23 cellular contexts compared by ENCODE assay signal in genomic region chr13:44865722-44866484, GRCh38.
"Had no signal": no experiment of that assay in that cellular context is flagged by ENCODE, and none has a peak within 500 bp of the region (broad histone marks: within the 10 kb centered on the region; RNA-seq: fewer than 3 reads in every experiment).

No MANE protein-coding gene starts in this region.

- H3K27me3 ChIP-seq: heart left ventricle, pancreas, tibial artery, upper lobe of right lung had no signal

- H3K36me3 ChIP-seq: heart left ventricle, pancreas, spleen, tibial artery, upper lobe of right lung had no signal

- ATAC-seq: heart left ventricle; left cardiac atrium; left ventricle myocardium superior; naive thymus-derived CD8-positive, alpha-beta T cell; pancreas; sciatic nerve; stimulated activated memory B cell treated with anti-CD40 and anti-IgM and Interleukin-4, amounts not matched to agents 10 μg/mL and 1 μg/mL and 100 μg/mL, for 72 hours; upper lobe of right lung had no signal

- H3K4me3 ChIP-seq: dorsolateral prefrontal cortex, heart left ventricle, lung, pancreas, spleen, tibial artery, upper lobe of right lung had no signal

- H3K27ac ChIP-seq: dorsolateral prefrontal cortex, heart left ventricle, pancreas, spleen, tibial artery, upper lobe of right lung had no signal

- DNase-seq: central memory CD4-positive, alpha-beta T cell; cortex of kidney; dorsolateral prefrontal cortex; effector CD8-positive, alpha-beta T cell; foreskin melanocyte; heart left ventricle; immature natural killer cell; kidney; left cardiac atrium; left ventricle myocardium superior; mesendoderm; naive thymus-derived CD8-positive, alpha-beta T cell; nucleus accumbens; pancreas; spleen; stimulated activated CD4-positive, alpha-beta T cell treated with anti-CD3 and anti-CD28 coated beads, Interleukin-15, amount 100 ng/mL, for 24 hours; stimulated activated CD4-positive, alpha-beta T cell treated with anti-CD3 and anti-CD28 coated beads, Interleukin-1b, Interleukin-23, amount 100 ng/mL, for 48 hours; stimulated activated CD4-positive, alpha-beta T cell treated with anti-CD3 and anti-CD28 coated beads, Interleukin-4, amount 100 ng/mL, for 24 hours; tibial artery; upper lobe of right lung had no signal

- H3K9me3 ChIP-seq: pancreas, tibial artery, upper lobe of right lung had no signal

- H3K4me1 ChIP-seq: spleen, tibial artery had no signal

- FAIRE-seq: kidney, pancreas had no signal
